Comparison of ENCODE assay signal across 19 cellular contexts in the genomic region with DNA sequence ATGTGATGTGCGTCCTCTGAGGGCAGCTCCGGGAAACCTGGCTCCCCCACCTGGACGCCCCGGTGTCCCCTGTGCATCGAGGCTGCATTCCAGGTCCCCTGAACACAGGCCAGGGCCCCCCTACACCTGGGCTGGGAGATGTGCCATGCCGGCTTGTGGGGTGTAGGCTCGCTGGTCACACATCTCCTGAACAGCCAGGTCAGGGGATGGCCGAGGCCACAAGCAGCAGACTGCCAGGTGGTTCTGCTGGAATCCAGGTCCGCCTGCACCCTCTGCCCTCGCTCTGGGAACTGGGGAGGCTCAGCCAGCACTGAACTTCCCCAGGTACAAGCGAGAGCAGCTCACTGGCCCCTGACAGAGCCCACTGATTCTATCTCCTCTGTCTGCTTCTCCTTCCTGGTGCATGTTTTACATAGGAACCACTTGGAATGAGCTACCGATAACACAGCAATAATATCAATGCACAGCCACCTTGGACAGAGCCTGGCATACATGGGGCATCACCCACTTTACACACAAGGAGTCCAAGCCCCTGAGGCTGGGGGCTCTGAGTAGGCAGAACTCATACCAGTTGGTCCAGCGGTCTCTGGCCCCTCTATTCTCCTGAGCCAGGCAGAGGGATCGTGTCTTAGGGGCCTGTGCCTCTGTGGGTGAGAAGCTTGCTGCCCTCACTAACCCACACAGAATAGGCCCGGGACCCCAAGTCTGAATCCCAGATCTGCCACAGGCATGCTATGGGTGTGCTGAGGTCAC. TPM values are rescaled to one million over a fixed set of nuclear protein-coding genes. Genes with fewer than 3 reads are reported as not detected.
DNase-seq lines count a peak whose midpoint lies in the region; ATAC-seq, FAIRE-seq and TF ChIP-seq lines count a peak whose summit lies in the region.
"Had no signal": no experiment of that assay in that cellular context is flagged by ENCODE, and none has a peak within 500 bp of the region (broad histone marks: within the 10 kb centered on the region; RNA-seq: fewer than 3 reads in every experiment).

No MANE protein-coding gene starts in this region.

- no peak overlapping the region for H3K4me2 ChIP-seq in mammary epithelial cell (ENCODE audit: insufficient read depth, low read depth, low read length)
- H3K4me2 ChIP-seq in keratinocyte (ENCODE audit: control insufficient read depth, extremely low read depth, insufficient read depth, low read depth, low read length), result peak overlapping the region; percentile 85

- TF ChIP-seq CTCF in MCF 10A (IDR thresholded peaks at IDR 0.05; ENCODE audit: unreplicated experiment), result no peak
- no peak for TF ChIP-seq CTCF in mammary epithelial cell (conservative IDR thresholded peaks at IDR 0.05 in 1 of 2, IDR thresholded peaks at IDR 0.05 in 1 of 2; ENCODE audit: extremely low read depth in 1 of 2, insufficient read depth in 1 of 2, low read depth in 1 of 2, low read length in 2 of 2)
- TF ChIP-seq CTCF in RWPE1 (conservative IDR thresholded peaks at IDR 0.05; ENCODE audit: low read depth), result no peak
- no peak for TF ChIP-seq CTCF in keratinocyte (optimal IDR thresholded peaks at IDR 0.05 in 1 of 3, IDR thresholded peaks at IDR 0.05 in 1 of 3, conservative IDR thresholded peaks at IDR 0.05 in 1 of 3; ENCODE audit: extremely low read depth in 1 of 3, insufficient read depth in 2 of 3, low read length in 3 of 3)
- no peak for TF ChIP-seq CTCF in type B pancreatic cell (conservative IDR thresholded peaks at IDR 0.05)

- H3K9me3 ChIP-seq in mammary epithelial cell (replicated peaks; ENCODE audit: insufficient read depth, low read length), result no peaks in the 10 kb centered on the region
- no peaks in the 10 kb centered on the region for H3K9me3 ChIP-seq in keratinocyte (ENCODE audit: control insufficient read depth, low read depth, low read length)
- H3K9me3 ChIP-seq: esophagus muscularis mucosa had no signal

- intact Hi-C loops in MCF 10A (cut with micrococcal nuclease) (loop anchor here (2.0 kb wide), 1 partner anchor 17 kb away; no protein-coding TSS in a partner anchor), mammary epithelial cell (cut with micrococcal nuclease) (loop anchor here (5.0 kb wide), 1 partner anchor 75 kb away; no protein-coding TSS in a partner anchor)

- H3K36me3 ChIP-seq in mammary epithelial cell (ENCODE audit: insufficient read depth, low read length), result no peaks in the 10 kb centered on the region
- H3K36me3 ChIP-seq in keratinocyte (ENCODE audit: control insufficient read depth in 2 of 2, extremely low read depth in 1 of 2, insufficient read depth in 2 of 2, low read length in 2 of 2), result no peaks in the 10 kb centered on the region

- H3K9me3 Mint-ChIP-seq in MCF 10A (ENCODE audit: unreplicated experiment), result no peaks in the 10 kb centered on the region
- H3K9me3 Mint-ChIP-seq in type B pancreatic cell, result no peaks in the 10 kb centered on the region
- H3K9me3 Mint-ChIP-seq in activated T-cell treated with anti-CD3 and anti-CD28 coated beads, Interleukin-2, amount 50 U/mL, for 4 hours, result no peaks in the 10 kb centered on the region
- H3K9me3 Mint-ChIP-seq: activated CD8-positive, alpha-beta T cell treated with anti-CD3 and anti-CD28 coated beads for 36 hours; activated naive CD4-positive, alpha-beta T cell treated with anti-CD3 and anti-CD28 coated beads, Interleukin-2, amount 50 U/mL, for 24 hours; IgD-negative memory B cell had no signal

- H3K79me2 ChIP-seq in mammary epithelial cell (ENCODE audit: insufficient read depth, low read length) (no peaks in the 10 kb centered on the region), keratinocyte (ENCODE audit: control insufficient read depth, insufficient read depth, low read length) (no peaks in the 10 kb centered on the region)

- FAIRE-seq in keratinocyte (lab: Jason Lieb, UNC), result no peak
- FAIRE-seq: astrocyte had no signal

- in situ Hi-C loops in mammary epithelial cell (cut with MboI; ENCODE audit: low sequenced_read_pairs in 2 of 2), result no loop called here

- H4K20me1 ChIP-seq in mammary epithelial cell (ENCODE audit: insufficient read depth, low read length), result no peaks in the 10 kb centered on the region
- no peaks in the 10 kb centered on the region for H4K20me1 ChIP-seq in keratinocyte (ENCODE audit: control insufficient read depth, extremely low read depth, insufficient read depth, low read length)

- DNase-seq in MCF 10A (ENCODE audit: unreplicated experiment), result no peak
- no peak for DNase-seq in mammary epithelial cell
- no peak for DNase-seq in RWPE1 (ENCODE audit: low spot score)
- no peak for DNase-seq in keratinocyte (ENCODE audit: low read depth, low spot score)
- DNase-seq in type B pancreatic cell (ENCODE audit: extremely low spot score, unreplicated experiment), result no peak
- no peak for DNase-seq in inferior parietal cortex (ENCODE audit: extremely low spot score)
- DNase-seq in DMS53 treated with DMSO at 0.1 percent for 48 hours (lab: John Stamatoyannopoulos, UW; ENCODE audit: unreplicated experiment), result no peak
- DNase-seq in activated T-cell treated with anti-CD3 and anti-CD28 coated beads, Interleukin-2, amount 50 U/mL, for 4 hours, result no peak
- DNase-seq: ACHN; activated CD8-positive, alpha-beta T cell treated with anti-CD3 and anti-CD28 coated beads for 36 hours; NCI-H1694; OCI-M1; stimulated activated CD4-positive, alpha-beta T cell treated with anti-CD3 and anti-CD28 coated beads, Interleukin-12 subunit alpha, Interleukin-12 subunit beta, amount 100 ng/mL, for 4 hours; T-helper 9 cell had no signal

- BruUV-seq in MCF 10A (replicated peaks; lab: Mats Ljungman, UMichigan) (no TSS peak), mammary epithelial cell (replicated peaks; lab: Mats Ljungman, UMichigan) (no TSS peak)

- no peak overlapping the region for H3K4me3 ChIP-seq in mammary epithelial cell (replicated peaks in 1 of 3; ENCODE audit: insufficient read depth in 1 of 3, low read depth in 2 of 3, low read length in 3 of 3)
- H3K4me3 ChIP-seq in keratinocyte (ENCODE audit: control insufficient read depth in 2 of 3, extremely low read depth in 1 of 3, insufficient read depth in 2 of 3, low read depth in 1 of 3, low read length in 3 of 3), result no peak overlapping the region
- H3K4me3 ChIP-seq: esophagus muscularis mucosa had no signal

- no peak overlapping the region for H2AFZ ChIP-seq in mammary epithelial cell (ENCODE audit: low read depth, low read length)
- no peak overlapping the region for H2AFZ ChIP-seq in keratinocyte (ENCODE audit: control insufficient read depth, low read length)

- peaks cover 12% of the 10 kb centered on the region for H3K36me3 Mint-ChIP-seq in MCF 10A (ENCODE audit: insufficient read depth, unreplicated experiment)
- no peaks in the 10 kb centered on the region for H3K36me3 Mint-ChIP-seq in type B pancreatic cell
- peaks cover 5% of the 10 kb centered on the region for H3K36me3 Mint-ChIP-seq in activated T-cell treated with anti-CD3 and anti-CD28 coated beads, Interleukin-2, amount 50 U/mL, for 4 hours (ENCODE audit: insufficient read depth)
- H3K36me3 Mint-ChIP-seq: CD14-positive monocyte, IgD-negative memory B cell had no signal

- CTCF ChIA-PET in MCF 10A (lab: Yijun Ruan, JAX), result interaction anchor here (0.5 to 1.0 kb wide), 2 partner anchors 77 to 694 kb away, joined by 3 read pairs; no protein-coding TSS in a partner anchor
- CTCF ChIA-PET in mammary epithelial cell (lab: Charles Lee; ENCODE audit: low non-redundant PET), result no interaction called here
- CTCF ChIA-PET in RWPE1 (lab: Yijun Ruan, JAX), result no interaction called here

- no peak for ATAC-seq in activated T-cell treated with anti-CD3 and anti-CD28 coated beads, Interleukin-2, amount 50 U/mL, for 4 hours
- ATAC-seq: activated CD8-positive, alpha-beta T cell treated with anti-CD3 and anti-CD28 coated beads for 36 hours had no signal

- POLR2A ChIA-PET in MCF 10A (lab: Yijun Ruan, JAX), result interaction anchor here (0.8 to 5.4 kb wide), 7 partner anchors 12 to 68 kb away, joined by 4 to 53 read pairs (median 6); partner anchors contain the start of genes GNB1L and RTL10
- POLR2A ChIA-PET in RWPE1 (lab: Yijun Ruan, JAX; ENCODE audit: low non-redundant PET), result interaction anchor here (0.6 kb wide), 1 partner anchor 48 kb away, joined by 3 read pairs; no protein-coding TSS in a partner anchor

- 97% methylated on average over 12 of the region's 15 CpGs for WGBS in mammary epithelial cell (ENCODE audit: low coverage, missing lambda C conversion rate)

- H3K27ac Mint-ChIP-seq in MCF 10A (ENCODE audit: low read depth, unreplicated experiment) (peak overlapping the region; percentile 95), type B pancreatic cell (peak overlapping the region; percentile 72)
- H3K27ac Mint-ChIP-seq: activated CD8-positive, alpha-beta T cell treated with anti-CD3 and anti-CD28 coated beads for 36 hours; activated naive CD4-positive, alpha-beta T cell treated with anti-CD3 and anti-CD28 coated beads, Interleukin-2, amount 50 U/mL, for 24 hours; CD14-positive monocyte; IgD-negative memory B cell had no signal

- H3K27me3 ChIP-seq in mammary epithelial cell (ENCODE audit: insufficient read depth, low read length), result no peaks in the 10 kb centered on the region
- H3K27me3 ChIP-seq in keratinocyte (ENCODE audit: control insufficient read depth, extremely low read depth, insufficient read depth, low read length), result no peaks in the 10 kb centered on the region
- H3K27me3 ChIP-seq: esophagus muscularis mucosa had no signal

- peaks cover 39% of the 10 kb centered on the region for H3K4me1 ChIP-seq in mammary epithelial cell (ENCODE audit: insufficient read depth, low read length)
- peaks cover 56% of the 10 kb centered on the region for H3K4me1 ChIP-seq in keratinocyte (ENCODE audit: control insufficient read depth, extremely low read depth, insufficient read depth, low read length)

- peaks cover 28% of the 10 kb centered on the region for H3K4me1 Mint-ChIP-seq in MCF 10A (ENCODE audit: insufficient read depth, unreplicated experiment)
- H3K4me1 Mint-ChIP-seq in type B pancreatic cell (ENCODE audit: unreplicated experiment), result peaks cover 10% of the 10 kb centered on the region
- peaks cover 6% of the 10 kb centered on the region for H3K4me1 Mint-ChIP-seq in activated T-cell treated with anti-CD3 and anti-CD28 coated beads, Interleukin-2, amount 50 U/mL, for 4 hours (ENCODE audit: low read depth)
- H3K4me1 Mint-ChIP-seq: CD14-positive monocyte, IgD-negative memory B cell had no signal

- dilution Hi-C loops in mammary epithelial cell (cut with HindIII; ENCODE audit: low sequenced_read_pairs), result no loop called here
- dilution Hi-C loops in keratinocyte (cut with MboI; ENCODE audit: extremely low pct_ligation_motif_present, low sequenced_read_pairs), result no loop called here

- H3K27ac ChIP-seq in mammary epithelial cell (ENCODE audit: insufficient read depth, low read depth, low read length), result no peak overlapping the region
- H3K27ac ChIP-seq in RWPE1, result peak overlapping the region; percentile 100
- peak overlapping the region; percentile 78 for H3K27ac ChIP-seq in keratinocyte (ENCODE audit: control insufficient read depth, insufficient read depth, low read length)
- H3K27ac ChIP-seq: esophagus muscularis mucosa had no signal

- H3K9ac ChIP-seq in mammary epithelial cell (ENCODE audit: insufficient read depth, low read length), result no peak overlapping the region
- peak overlapping the region; percentile 64 for H3K9ac ChIP-seq in keratinocyte (ENCODE audit: control insufficient read depth, extremely low read depth, insufficient read depth, low read length)

- H3K27me3 Mint-ChIP-seq in MCF 10A (ENCODE audit: insufficient read depth, unreplicated experiment), result no peaks in the 10 kb centered on the region
- H3K27me3 Mint-ChIP-seq in type B pancreatic cell, result no peaks in the 10 kb centered on the region
- no peaks in the 10 kb centered on the region for H3K27me3 Mint-ChIP-seq in activated T-cell treated with anti-CD3 and anti-CD28 coated beads, Interleukin-2, amount 50 U/mL, for 4 hours (ENCODE audit: low read depth)
- H3K27me3 Mint-ChIP-seq: activated CD8-positive, alpha-beta T cell treated with anti-CD3 and anti-CD28 coated beads for 36 hours; activated naive CD4-positive, alpha-beta T cell treated with anti-CD3 and anti-CD28 coated beads, Interleukin-2, amount 50 U/mL, for 24 hours; IgD-negative memory B cell had no signal

- H3K4me3 Mint-ChIP-seq in MCF 10A (ENCODE audit: unreplicated experiment), result peak overlapping the region; percentile 56
- no peak overlapping the region for H3K4me3 Mint-ChIP-seq in type B pancreatic cell
- no peak overlapping the region for H3K4me3 Mint-ChIP-seq in activated T-cell treated with anti-CD3 and anti-CD28 coated beads, Interleukin-2, amount 50 U/mL, for 4 hours
- H3K4me3 Mint-ChIP-seq: activated CD8-positive, alpha-beta T cell treated with anti-CD3 and anti-CD28 coated beads for 36 hours; activated naive CD4-positive, alpha-beta T cell treated with anti-CD3 and anti-CD28 coated beads, Interleukin-2, amount 50 U/mL, for 24 hours; CD14-positive monocyte; IgD-negative memory B cell had no signal

- no peaks in the 10 kb centered on the region for H3K9me1 ChIP-seq in keratinocyte (ENCODE audit: control insufficient read depth, extremely low read depth, insufficient read depth, low read length)

RNA-seq across cellular contexts. Expression of gene TBX1, which starts 46.8 kb away (rescaled TPM):
- total RNA-seq in MCF 10A (2022), result not detected in 2 replicates
- under 1 TPM in 1 of 2 donors, not detected in 1; 0.17 TPM for total RNA-seq in mammary epithelial cell
- polyA plus RNA-seq in mammary epithelial cell, result not detected
- polyA minus RNA-seq in mammary epithelial cell, result not detected
- 0.10 TPM in 1 of 3 replicates, not detected in the others for polyA plus RNA-seq in keratinocyte
- 0.17 TPM for polyA plus RNA-seq in keratinocyte (2011; ENCODE audit: low read depth)
- polyA plus RNA-seq in keratinocyte (2011; cell fraction: cytosol; rRNA removed), result not detected in 2 replicates
- polyA plus RNA-seq in keratinocyte (2011; cell fraction: nucleus; rRNA removed), result 0.19 TPM in 1 of 2 replicates, not detected in the other
- 0.18 and 0.30 TPM in 2 replicates for polyA plus RNA-seq in keratinocyte (2012; ENCODE audit: low replicate concordance)
- polyA minus RNA-seq in keratinocyte, result not detected in 3 replicates
- polyA minus RNA-seq in keratinocyte (2011; cell fraction: cytosol; rRNA and poly(A)+ RNA removed), result not detected
- not detected in 2 replicates for polyA minus RNA-seq in keratinocyte (2011; cell fraction: nucleus; rRNA and poly(A)+ RNA removed)
- 2.4 and 3.4 TPM in 2 replicates for total RNA-seq in type B pancreatic cell (ENCODE audit: low replicate concordance)
- total RNA-seq in activated T-cell treated with anti-CD3 and anti-CD28 coated beads, Interleukin-2, amount 50 U/mL, for 4 hours, result not detected
- total RNA-seq: activated CD8-positive, alpha-beta T cell treated with anti-CD3 and anti-CD28 coated beads for 36 hours had no signal
- polyA plus RNA-seq: CD14-positive monocyte, IgD-negative memory B cell had no signal

RNA-seq across cellular contexts. Expression of gene GNB1L, which starts 47.3 kb away (rescaled TPM):
- total RNA-seq in MCF 10A (2022), result 4.3 and 7.1 TPM in 2 replicates
- total RNA-seq in mammary epithelial cell, result 1 to 10 TPM; 3.8 to 7.8 TPM
- polyA plus RNA-seq in mammary epithelial cell, result 7.9 TPM
- polyA minus RNA-seq in mammary epithelial cell, result 0.93 TPM
- polyA plus RNA-seq in keratinocyte, result 2.0 to 4.1 TPM (median 2.4 TPM) in 3 replicates
- 5.8 TPM for polyA plus RNA-seq in keratinocyte (2011; ENCODE audit: low read depth)
- 1.2 and 2.9 TPM in 2 replicates for polyA plus RNA-seq in keratinocyte (2011; cell fraction: cytosol; rRNA removed)
- 1.8 and 2.1 TPM in 2 replicates for polyA plus RNA-seq in keratinocyte (2011; cell fraction: nucleus; rRNA removed)
- polyA plus RNA-seq in keratinocyte (2012; ENCODE audit: low replicate concordance), result 7.2 and 8.4 TPM in 2 replicates
- polyA minus RNA-seq in keratinocyte, result 0.49 to 2.0 TPM (median 1.2 TPM) in 3 replicates
- polyA minus RNA-seq in keratinocyte (2011; cell fraction: cytosol; rRNA and poly(A)+ RNA removed), result 11.3 TPM
- 2.2 and 3.4 TPM in 2 replicates for polyA minus RNA-seq in keratinocyte (2011; cell fraction: nucleus; rRNA and poly(A)+ RNA removed)
- total RNA-seq in type B pancreatic cell (ENCODE audit: low replicate concordance), result 7.5 and 7.7 TPM in 2 replicates
- total RNA-seq in activated T-cell treated with anti-CD3 and anti-CD28 coated beads, Interleukin-2, amount 50 U/mL, for 4 hours, result 10 to 100 TPM; 25.9 to 26.3 (median 26.0) TPM

RNA-seq across cellular contexts. Expression of gene RTL10, which starts 47.3 kb away (rescaled TPM):
- total RNA-seq in MCF 10A (2022) (16.8 and 20.6 TPM in 2 replicates), mammary epithelial cell (10 to 100 TPM; 20.7 to 21.9 TPM), type B pancreatic cell (ENCODE audit: low replicate concordance) (28.8 and 39.1 TPM in 2 replicates)
- polyA plus RNA-seq in mammary epithelial cell (17.8 TPM), keratinocyte (12.9 to 23.4 TPM (median 18.2 TPM) in 3 replicates)
- polyA minus RNA-seq in mammary epithelial cell (72.2 TPM), keratinocyte (26.9 to 120 TPM (median 32.7 TPM) in 3 replicates)
- polyA plus RNA-seq in keratinocyte (2011; ENCODE audit: low read depth), result 6.1 TPM
- polyA plus RNA-seq in keratinocyte (2011; cell fraction: cytosol; rRNA removed), result 9.3 and 14.5 TPM in 2 replicates
- 32.8 and 44.8 TPM in 2 replicates for polyA plus RNA-seq in keratinocyte (2011; cell fraction: nucleus; rRNA removed)
- 16.5 and 19.8 TPM in 2 replicates for polyA plus RNA-seq in keratinocyte (2012; ENCODE audit: low replicate concordance)
- 13.6 TPM for polyA minus RNA-seq in keratinocyte (2011; cell fraction: cytosol; rRNA and poly(A)+ RNA removed)
- 19.3 and 28.2 TPM in 2 replicates for polyA minus RNA-seq in keratinocyte (2011; cell fraction: nucleus; rRNA and poly(A)+ RNA removed)
- 10 to 100 TPM; 13.7 to 19.5 (median 14.5) TPM for total RNA-seq in activated T-cell treated with anti-CD3 and anti-CD28 coated beads, Interleukin-2, amount 50 U/mL, for 4 hours
